Comparison of ENCODE assay signal across 8 cellular contexts in genomic region chr9:37747271-37747753, GRCh38. TPM values are rescaled to one million over a fixed set of nuclear protein-coding genes. Genes with fewer than 3 reads are reported as not detected.
DNase-seq lines count a peak whose midpoint lies in the region; ATAC-seq, FAIRE-seq and TF ChIP-seq lines count a peak whose summit lies in the region.

No MANE protein-coding gene starts in this region.

- no peaks in the 10 kb centered on the region for H4K20me1 ChIP-seq in hepatocyte (ENCODE audit: insufficient read depth, poor library complexity, severe bottlenecking)

- H3K4me1 Mint-ChIP-seq in CD4-positive, alpha-beta memory T cell: peaks cover 0 to 4% (median 0%) of the 10 kb centered on the region in 4 donors

- no peak overlapping the region for H3K4me2 ChIP-seq in hepatocyte

- no peak overlapping the region for H3K27ac ChIP-seq in CD4-positive, alpha-beta memory T cell (ENCODE audit: low read depth, low read length)
- no peak overlapping the region for H3K27ac ChIP-seq in hepatocyte
- H3K27ac ChIP-seq in small intestine (ENCODE audit: low read depth in 1 of 2, low read length in 1 of 2): no peak overlapping the region

- no peaks in the 10 kb centered on the region for H3K27me3 ChIP-seq in CD4-positive, alpha-beta memory T cell (ENCODE audit: insufficient read depth, low read length)
- H3K27me3 ChIP-seq in MG63 (no peaks in the 10 kb centered on the region), hepatocyte (no peaks in the 10 kb centered on the region), small intestine (ENCODE audit: control insufficient read depth in 2 of 2, insufficient read depth in 2 of 2, low read length in 2 of 2) (no peaks in the 10 kb centered on the region)

- no peaks in the 10 kb centered on the region for H3K9me2 ChIP-seq in hepatocyte (replicated peaks; ENCODE audit: insufficient read depth)

- intact Hi-C loops in CD4-positive, alpha-beta memory T cell (cut with micrococcal nuclease): loop anchor here (1.0 to 5.0 kb wide), 2 partner anchors 155 to 265 kb away; partner anchors contain the start of gene SLC25A51

- H3K27me3 Mint-ChIP-seq in CD4-positive, alpha-beta memory T cell: no peaks in the 10 kb centered on the region

- ATAC-seq in GM19397 (IDR thresholded peaks at IDR 0.05; ENCODE audit: unreplicated experiment) (peak; percentile 76), GM19452 (IDR thresholded peaks at IDR 0.05; ENCODE audit: unreplicated experiment) (no peak)

- TF ChIP-seq CTCF in hepatocyte (IDR thresholded peaks at IDR 0.05; ENCODE audit: poor library complexity): peak; percentile 87

- no peak overlapping the region for H3K4me3 Mint-ChIP-seq in CD4-positive, alpha-beta memory T cell

- no peaks in the 10 kb centered on the region for H3K79me2 ChIP-seq in hepatocyte

- H3K27ac Mint-ChIP-seq in CD4-positive, alpha-beta memory T cell: no peak overlapping the region

- DNase-seq in CD4-positive, alpha-beta memory T cell: peak; percentile 40 to 52 (median 45)
- DNase-seq in MG63 (peak; percentile 45), SW480 (ENCODE audit: low spot score) (peak; percentile 64), amygdala (lab: John Stamatoyannopoulos, UW) (peak in 36 of 56 donors; percentile 2 to 76 (median 22)), hepatocyte (ENCODE audit: low spot score) (peak; percentile 78), small intestine (peak; percentile 73)

- no peak for FAIRE-seq in small intestine (lab: Jason Lieb, UNC)

- POLR2A ChIA-PET in CD4-positive, alpha-beta memory T cell (lab: Charles Lee; ENCODE audit: partially characterized antibody): no interaction called here

- WGBS in hepatocyte (ENCODE audit: low lambda C conversion rate, missing lambda C conversion rate): 40% methylated on average over 3 of the region's 3 CpGs
- 21 to 32% (median 25%) methylated on average over 3 of the region's 3 CpGs for WGBS in small intestine, 3 donors

- H3K36me3 ChIP-seq in CD4-positive, alpha-beta memory T cell (ENCODE audit: insufficient read depth, low read length): no peaks in the 10 kb centered on the region
- H3K36me3 ChIP-seq in MG63: no peaks in the 10 kb centered on the region
- H3K36me3 ChIP-seq in hepatocyte (replicated peaks; ENCODE audit: insufficient read depth, low read depth): no peaks in the 10 kb centered on the region
- H3K36me3 ChIP-seq in small intestine (ENCODE audit: control insufficient read depth in 2 of 2, insufficient read depth in 2 of 2, low read length in 2 of 2): no peaks in the 10 kb centered on the region

- H3K9me3 Mint-ChIP-seq in CD4-positive, alpha-beta memory T cell: no peaks in the 10 kb centered on the region

- H3K36me3 Mint-ChIP-seq in CD4-positive, alpha-beta memory T cell: no peaks in the 10 kb centered on the region

- H3K4me3 ChIP-seq in CD4-positive, alpha-beta memory T cell (ENCODE audit: low read length in 2 of 2): no peak overlapping the region
- no peak overlapping the region for H3K4me3 ChIP-seq in MG63
- H3K4me3 ChIP-seq in hepatocyte: no peak overlapping the region
- no peak overlapping the region for H3K4me3 ChIP-seq in small intestine (ENCODE audit: low read depth in 1 of 2, low read length in 2 of 2)

- no peaks in the 10 kb centered on the region for H3K9me3 ChIP-seq in CD4-positive, alpha-beta memory T cell (ENCODE audit: control insufficient read depth in 1 of 2, low read length in 2 of 2)
- H3K9me3 ChIP-seq in MG63 (no peaks in the 10 kb centered on the region), hepatocyte (ENCODE audit: low read depth) (no peaks in the 10 kb centered on the region), small intestine (ENCODE audit: control insufficient read depth, low read depth) (no peaks in the 10 kb centered on the region)

- H3K4me1 ChIP-seq in CD4-positive, alpha-beta memory T cell (ENCODE audit: insufficient read depth, low read length): no peaks in the 10 kb centered on the region
- peaks cover 8% of the 10 kb centered on the region for H3K4me1 ChIP-seq in hepatocyte (ENCODE audit: insufficient read depth)
- no peaks in the 10 kb centered on the region for H3K4me1 ChIP-seq in small intestine (ENCODE audit: control insufficient read depth in 2 of 2, insufficient read depth in 1 of 2, low read depth in 1 of 2, low read length in 1 of 2)

- H2AFZ ChIP-seq in hepatocyte: no peak overlapping the region

- CTCF ChIA-PET in CD4-positive, alpha-beta memory T cell (lab: Charles Lee; ENCODE audit: partially characterized antibody): interaction anchor here (1.3 to 1.6 kb wide), 2 partner anchors 50 to 170 kb away, joined by 3 to 4 read pairs; no protein-coding TSS in a partner anchor

RNA-seq across cellular contexts. Expression of gene TRMT10B, which starts 6.3 kb away (rescaled TPM):
- 10 to 100 TPM; 24.3 to 27.4 TPM for total RNA-seq in CD4-positive, alpha-beta memory T cell
- polyA plus RNA-seq in CD4-positive, alpha-beta memory T cell: 10 to 100 TPM; 11.2 to 13.1 TPM
- total RNA-seq in MG63 (2014; rRNA removed; shearing (Covaris generic); ENCODE audit: low replicate concordance): 1.5 and 5.1 TPM in 2 replicates
- 3.0 and 5.2 TPM in 2 replicates for total RNA-seq in hepatocyte
- 4.1 and 4.8 TPM in 2 replicates for polyA plus RNA-seq in hepatocyte
- 1 to 10 TPM; 4.5 to 6.0 (median 5.1) TPM for polyA plus RNA-seq in small intestine

RNA-seq across cellular contexts. Expression of gene EXOSC3, which starts 37.6 kb away (rescaled TPM):
- total RNA-seq in CD4-positive, alpha-beta memory T cell: 10 to 100 TPM; 63.5 to 68.6 TPM
- 10 to 100 TPM; 25.1 to 38.7 TPM for polyA plus RNA-seq in CD4-positive, alpha-beta memory T cell
- 32.9 and 37.9 TPM in 2 replicates for total RNA-seq in MG63 (2014; rRNA removed; shearing (Covaris generic); ENCODE audit: low replicate concordance)
- total RNA-seq in hepatocyte: 25.4 and 28.5 TPM in 2 replicates
- polyA plus RNA-seq in hepatocyte (43.1 and 48.1 TPM in 2 replicates), small intestine (10 to 100 TPM; 11.9 to 38.8 (median 17.4) TPM)

RNA-seq across cellular contexts. Expression of gene DCAF10, which starts 53.3 kb away (rescaled TPM):
- 10 to 100 TPM; 20.3 to 21.7 TPM for total RNA-seq in CD4-positive, alpha-beta memory T cell
- 10 to 100 TPM; 36.7 to 37.1 TPM for polyA plus RNA-seq in CD4-positive, alpha-beta memory T cell
- total RNA-seq in MG63 (2014; rRNA removed; shearing (Covaris generic); ENCODE audit: low replicate concordance): 6.7 and 12.2 TPM in 2 replicates
- total RNA-seq in hepatocyte: 23.9 and 38.7 TPM in 2 replicates
- polyA plus RNA-seq in hepatocyte: 24.4 and 29.2 TPM in 2 replicates
- polyA plus RNA-seq in small intestine: 1 to 10 TPM; 5.6 to 9.2 (median 5.7) TPM

Comparison
In these comparisons a context has a peak if more than half of its experiments do, and no peak if none do; other contexts are left out.
1. DNase-seq: peak in every context shown above with its lines; median percentile 78 in hepatocyte; 73 in small intestine; 64 in SW480; 45 in CD4-positive, alpha-beta memory T cell; 45 in MG63; 22 in amygdala.